18 cellular contexts compared by ENCODE assay signal in genomic region chr6:163367388-163368183, GRCh38.
"Had no signal": no experiment of that assay in that cellular context is flagged by ENCODE, and none has a peak within 500 bp of the region (broad histone marks: within the 10 kb centered on the region; RNA-seq: fewer than 3 reads in every experiment).

No MANE protein-coding gene starts in this region.

- H3K9me3 ChIP-seq: adrenal gland, esophagus muscularis mucosa, psoas muscle, spleen had no signal

- H3K36me3 Mint-ChIP-seq: brain; natural killer cell treated with Interleukin-12 subunit alpha and Interleukin-12 subunit beta and Interleukin-15 and Interleukin-18, amount 100 ng/mL, for 72 hours; stimulated activated naive B cell treated with anti-CD40 and anti-IgM and Interleukin-4, amounts not matched to agents 10 μg/mL and 1 μg/mL and 100 μg/mL, for 72 hours had no signal

- DNase-seq: activated B cell treated with CpG ODN at 0.5 μM for 24 hours; activated CD4-positive, alpha-beta T cell treated with anti-CD3 and anti-CD28 coated beads, Interleukin-2, amount 10 ng/mL, durations not matched to agents 24 days and 14 days; activated naive CD4-positive, alpha-beta T cell treated with anti-CD3 and anti-CD28 coated beads, Interleukin-2, amount 50 U/mL, for 16 hours; adrenal gland; glutamatergic neuron; left colon; mesenchymal stem cell; psoas muscle; spleen; stimulated activated CD4-positive, alpha-beta T cell treated with anti-CD3 and anti-CD28 coated beads, Interleukin-1b, Interleukin-23, amount 100 ng/mL, for 48 hours; stimulated activated naive B cell treated with anti-CD40 and anti-IgM and Interleukin-4, amounts not matched to agents 10 μg/mL and 1 μg/mL and 100 μg/mL, for 72 hours; substantia nigra had no signal

- ATAC-seq: left colon; natural killer cell treated with Interleukin-12 subunit alpha and Interleukin-12 subunit beta and Interleukin-15 and Interleukin-18, amount 100 ng/mL, for 72 hours; psoas muscle; sciatic nerve; stimulated activated naive B cell treated with anti-CD40 and anti-IgM and Interleukin-4, amounts not matched to agents 10 μg/mL and 1 μg/mL and 100 μg/mL, for 72 hours had no signal

- H3K4me1 Mint-ChIP-seq: activated B cell treated with CpG ODN at 0.5 μM for 24 hours had no signal

- H3K36me3 ChIP-seq: adrenal gland, esophagus muscularis mucosa, spleen had no signal

- H3K27me3 ChIP-seq: adrenal gland, spleen had no signal

- H3K27me3 Mint-ChIP-seq: activated CD4-positive, alpha-beta T cell treated with anti-CD3 and anti-CD28 coated beads, Interleukin-2, amount 10 ng/mL, durations not matched to agents 24 days and 14 days had no signal

- H3K9me3 Mint-ChIP-seq: activated B cell treated with CpG ODN at 0.5 μM for 24 hours; activated CD4-positive, alpha-beta T cell treated with anti-CD3 and anti-CD28 coated beads, Interleukin-2, amount 10 ng/mL, durations not matched to agents 24 days and 14 days; dendritic cell treated with granulocyte-macrophage colony-stimulating factor and Interleukin-4, amounts not matched to agents 40 ng/mL and 50 ng/mL, for 4 days; natural killer cell treated with Interleukin-12 subunit alpha and Interleukin-12 subunit beta and Interleukin-15 and Interleukin-18, amount 100 ng/mL, for 72 hours; stimulated activated naive B cell treated with anti-CD40 and anti-IgM and Interleukin-4, amounts not matched to agents 10 μg/mL and 1 μg/mL and 100 μg/mL, for 72 hours; T-helper 1 cell treated with Interleukin-12 subunit alpha and Interleukin-12 subunit beta and Interleukin-4 antibody, amounts not matched to agents 30 μg/mL and 1 μg/mL, for 36 hours had no signal

- H3K4me3 Mint-ChIP-seq: activated B cell treated with CpG ODN at 0.5 μM for 24 hours; activated CD4-positive, alpha-beta T cell treated with anti-CD3 and anti-CD28 coated beads, Interleukin-2, amount 10 ng/mL, durations not matched to agents 24 days and 14 days; brain; dendritic cell treated with granulocyte-macrophage colony-stimulating factor and Interleukin-4, amounts not matched to agents 40 ng/mL and 50 ng/mL, for 4 days; natural killer cell treated with Interleukin-12 subunit alpha and Interleukin-12 subunit beta and Interleukin-15 and Interleukin-18, amount 100 ng/mL, for 72 hours; stimulated activated naive B cell treated with anti-CD40 and anti-IgM and Interleukin-4, amounts not matched to agents 10 μg/mL and 1 μg/mL and 100 μg/mL, for 72 hours; T-helper 1 cell treated with Interleukin-12 subunit alpha and Interleukin-12 subunit beta and Interleukin-4 antibody, amounts not matched to agents 30 μg/mL and 1 μg/mL, for 36 hours had no signal

- H3K4me3 ChIP-seq: adrenal gland, esophagus muscularis mucosa, psoas muscle, spleen had no signal

- H3K4me1 ChIP-seq: adrenal gland, psoas muscle had no signal

- H3K27ac Mint-ChIP-seq: activated B cell treated with CpG ODN at 0.5 μM for 24 hours; activated CD4-positive, alpha-beta T cell treated with anti-CD3 and anti-CD28 coated beads, Interleukin-2, amount 10 ng/mL, durations not matched to agents 24 days and 14 days; dendritic cell treated with granulocyte-macrophage colony-stimulating factor and Interleukin-4, amounts not matched to agents 40 ng/mL and 50 ng/mL, for 4 days; natural killer cell treated with Interleukin-12 subunit alpha and Interleukin-12 subunit beta and Interleukin-15 and Interleukin-18, amount 100 ng/mL, for 72 hours; stimulated activated naive B cell treated with anti-CD40 and anti-IgM and Interleukin-4, amounts not matched to agents 10 μg/mL and 1 μg/mL and 100 μg/mL, for 72 hours; T-helper 1 cell treated with Interleukin-12 subunit alpha and Interleukin-12 subunit beta and Interleukin-4 antibody, amounts not matched to agents 30 μg/mL and 1 μg/mL, for 36 hours had no signal

- H3K27ac ChIP-seq: adrenal gland, esophagus muscularis mucosa, psoas muscle, spleen had no signal
